19 cellular contexts compared by ENCODE assay signal in genomic region chr20:38001981-38002380, GRCh38. TPM values are rescaled to one million over a fixed set of nuclear protein-coding genes. Genes with fewer than 3 reads are reported as not detected.
A peak's percentile ranks its signal among the peaks of the same experiment; 100 is the strongest.
DNase-seq lines count a peak whose midpoint lies in the region; ATAC-seq and TF ChIP-seq lines count a peak whose summit lies in the region.
"Had no signal": no experiment of that assay in that cellular context is flagged by ENCODE, and none has a peak within 500 bp of the region (broad histone marks: within the 10 kb centered on the region; RNA-seq: fewer than 3 reads in every experiment).

No MANE protein-coding gene starts in this region.

- no peak overlapping the region for H3K23ac ChIP-seq in IMR-90 (ENCODE audit: low read depth, low read length)
- H3K23ac ChIP-seq in mesenchymal stem cell (ENCODE audit: low read length in 2 of 2), result no peak overlapping the region

- peak overlapping the region; percentile 28; the same call in 1 of the 2 replicates for H4K5ac ChIP-seq in IMR-90 (ENCODE audit: low read depth, low read length)

- peaks cover 18% of the 10 kb centered on the region for H3K4me1 ChIP-seq in IMR-90 (ENCODE audit: control insufficient read depth, insufficient read depth, low read length)
- H3K4me1 ChIP-seq in mesenchymal stem cell (ENCODE audit: control insufficient read depth, insufficient read depth, low read depth, low read length), result peaks cover 8% of the 10 kb centered on the region
- no peaks in the 10 kb centered on the region for H3K4me1 ChIP-seq in uterus

- H3K9me1 ChIP-seq in IMR-90 (ENCODE audit: insufficient read depth, low read length), result peaks cover 20% of the 10 kb centered on the region

- H3K18ac ChIP-seq in IMR-90 (ENCODE audit: low read depth, low read length) (peak overlapping the region; percentile 57), mesenchymal stem cell (ENCODE audit: low read depth in 1 of 2, low read length in 2 of 2) (peak overlapping the region in 1 of 2 experiments; percentile 16)

- intact Hi-C loops in IMR-90 (cut with micrococcal nuclease) (no loop called here), uterus (cut with DNase I; ENCODE audit: low total_unique reads) (no loop called here)

- TF ChIP-seq POLR2A in IMR-90 (IDR thresholded peaks at IDR 0.05; ENCODE audit: low read depth, low read length) (no peak), uterus (IDR thresholded peaks at IDR 0.05) (no peak)

- BruUV-seq in IMR-90 (replicated peaks; lab: Mats Ljungman, UMichigan), result no TSS peak

- H3K27me3 ChIP-seq in IMR-90 (ENCODE audit: control insufficient read depth, insufficient read depth, low read length) (no peaks in the 10 kb centered on the region), mesenchymal stem cell (ENCODE audit: control insufficient read depth in 1 of 2, insufficient read depth in 1 of 2, low read length in 2 of 2) (no peaks in the 10 kb centered on the region), uterus (no peaks in the 10 kb centered on the region)

- H3K27ac ChIP-seq in IMR-90 (ENCODE audit: insufficient read depth, low read length) (peak overlapping the region; percentile 77; the same call in 1 of the 2 replicates), mesenchymal stem cell (ENCODE audit: low read length, poor library complexity, severe bottlenecking) (no peak overlapping the region), uterus (no peak overlapping the region)

- H3K4me3 ChIP-seq in IMR-90 (ENCODE audit: insufficient read depth, low read depth, low read length) (no peak overlapping the region), mesenchymal stem cell (ENCODE audit: insufficient read depth in 1 of 2, low read depth in 1 of 2, low read length in 2 of 2) (no peak overlapping the region), uterus (no peak overlapping the region)

- peak overlapping the region; percentile 76 for H2BK5ac ChIP-seq in IMR-90 (ENCODE audit: low read depth, low read length, poor library complexity, severe bottlenecking)
- H2BK5ac ChIP-seq in mesenchymal stem cell (ENCODE audit: low read depth, low read length, poor library complexity, severe bottlenecking), result no peak overlapping the region

- peak overlapping the region; percentile 27 for H3K27ac Mint-ChIP-seq in activated T-cell treated with anti-CD3 and anti-CD28 coated beads, Interleukin-2, amount 50 U/mL, for 72 hours
- H3K27ac Mint-ChIP-seq: CD8-positive, alpha-beta T cell; dendritic cell treated with granulocyte-macrophage colony-stimulating factor and Interleukin-4, amounts not matched to agents 40 ng/mL and 50 ng/mL, for 4 days; type B pancreatic cell had no signal

- in situ Hi-C loops in IMR-90 (cut with MboI; ENCODE audit: low sequenced_read_pairs), result no loop called here

- dilution Hi-C loops in IMR-90 (cut with HindIII; ENCODE audit: low sequenced_read_pairs, unreplicated experiment), result no loop called here

- H3K14ac ChIP-seq in IMR-90 (replicated peaks; ENCODE audit: low read depth, low read length) (no peak overlapping the region), mesenchymal stem cell (ENCODE audit: low read length in 2 of 2) (no peak overlapping the region)

- H3K36me3 ChIP-seq in IMR-90 (ENCODE audit: control insufficient read depth, insufficient read depth, low read length) (peaks cover 19% of the 10 kb centered on the region), mesenchymal stem cell (ENCODE audit: control insufficient read depth in 1 of 2, insufficient read depth in 2 of 2, low read depth in 1 of 2, low read length in 2 of 2) (peaks cover 24 to 64% of the 10 kb centered on the region in 2 experiments), uterus (no peaks in the 10 kb centered on the region)

- no peaks in the 10 kb centered on the region for H3K9me3 Mint-ChIP-seq in activated T-cell treated with anti-CD3 and anti-CD28 coated beads, Interleukin-2, amount 50 U/mL, for 72 hours
- H3K9me3 Mint-ChIP-seq in activated T-cell treated with anti-CD3 and anti-CD28 coated beads, Interleukin-2, amount 50 U/mL, for 4 hours, result no peaks in the 10 kb centered on the region
- H3K9me3 Mint-ChIP-seq: CD8-positive, alpha-beta T cell; dendritic cell treated with granulocyte-macrophage colony-stimulating factor and Interleukin-4, amounts not matched to agents 40 ng/mL and 50 ng/mL, for 4 days; type B pancreatic cell had no signal

- H4K91ac ChIP-seq in IMR-90 (ENCODE audit: insufficient read depth, low read depth, low read length), result no peak overlapping the region
- H4K91ac ChIP-seq in mesenchymal stem cell (ENCODE audit: low read length), result peak overlapping the region; percentile 11

- WGBS in IMR-90 (ENCODE audit: extremely low coverage in 2 of 2, insufficient read length in 1 of 2), 2 experiments, result no CpG with 5 or more reads among the region's 4 CpGs
- WGBS in mesenchymal stem cell, result no CpG with 5 or more reads among the region's 4 CpGs

- no peak overlapping the region for H3K4me3 Mint-ChIP-seq in activated T-cell treated with anti-CD3 and anti-CD28 coated beads, Interleukin-2, amount 50 U/mL, for 72 hours
- H3K4me3 Mint-ChIP-seq in activated T-cell treated with anti-CD3 and anti-CD28 coated beads, Interleukin-2, amount 50 U/mL, for 4 hours, result no peak overlapping the region
- H3K4me3 Mint-ChIP-seq: CD8-positive, alpha-beta T cell; dendritic cell treated with granulocyte-macrophage colony-stimulating factor and Interleukin-4, amounts not matched to agents 40 ng/mL and 50 ng/mL, for 4 days; type B pancreatic cell had no signal

- TF ChIP-seq RAD21 in IMR-90 (IDR thresholded peaks at IDR 0.05; ENCODE audit: low read length), result no peak

- peak; percentile 6 to 21 for ATAC-seq in activated T-cell treated with anti-CD3 and anti-CD28 coated beads, Interleukin-2, amount 50 U/mL, for 72 hours (replicated peaks in 1 of 2)
- ATAC-seq in activated T-cell treated with anti-CD3 and anti-CD28 coated beads, Interleukin-2, amount 50 U/mL, for 4 hours, result no peak
- peak; percentile 9; the same call in 1 of the 2 replicates for ATAC-seq in IMR-90 (ENCODE audit: low read depth)
- ATAC-seq in GM21515 (IDR thresholded peaks at IDR 0.05; ENCODE audit: unreplicated experiment), result no peak
- ATAC-seq in GM19351 (IDR thresholded peaks at IDR 0.05; ENCODE audit: unreplicated experiment), result no peak
- ATAC-seq: CD8-positive, alpha-beta T cell; left lobe of liver; sciatic nerve had no signal

- H3K4ac ChIP-seq in IMR-90 (ENCODE audit: low read depth, low read length), result peak overlapping the region; percentile 45; the same call in 1 of the 2 replicates
- H3K4ac ChIP-seq in mesenchymal stem cell (ENCODE audit: low read depth in 1 of 2, low read length in 2 of 2), result peak overlapping the region in 1 of 2 experiments; percentile 13

- no peak overlapping the region for H2AK9ac ChIP-seq in IMR-90 (replicated peaks; ENCODE audit: low read depth, low read length, poor library complexity)

- H3K9me3 ChIP-seq in IMR-90 (ENCODE audit: control insufficient read depth, insufficient read depth, low read length), result no peaks in the 10 kb centered on the region
- no peaks in the 10 kb centered on the region for H3K9me3 ChIP-seq in mesenchymal stem cell (ENCODE audit: control insufficient read depth, low read length)
- no peaks in the 10 kb centered on the region for H3K9me3 ChIP-seq in uterus

- POLR2A ChIA-PET in IMR-90 (lab: Charles Lee; ENCODE audit: unreplicated experiment), result interaction anchor here (0.6 kb wide), 1 partner anchor 158 kb away, joined by 3 read pairs; no protein-coding TSS in a partner anchor

- peak overlapping the region in 1 of 2 experiments; percentile 64 for H2BK12ac ChIP-seq in mesenchymal stem cell (ENCODE audit: low read length in 2 of 2)

- H3K4me2 ChIP-seq in IMR-90 (ENCODE audit: low read depth, low read length), result no peak overlapping the region
- no peak overlapping the region for H3K4me2 ChIP-seq in mesenchymal stem cell (ENCODE audit: low read length, poor library complexity, severe bottlenecking)

- no peak overlapping the region for H2BK20ac ChIP-seq in IMR-90 (ENCODE audit: low read depth, low read length)

- H4K20me1 ChIP-seq in IMR-90 (ENCODE audit: insufficient read depth, low read length), result peaks cover 15% of the 10 kb centered on the region

- CTCF ChIA-PET in IMR-90 (lab: Yijun Ruan, JAX), result interaction anchor here (0.9 kb wide), 1 partner anchor 438 kb away, joined by 3 read pairs; no protein-coding TSS in a partner anchor

- H3K36me3 Mint-ChIP-seq in activated T-cell treated with anti-CD3 and anti-CD28 coated beads, Interleukin-2, amount 50 U/mL, for 72 hours (ENCODE audit: insufficient read depth in 2 of 2), result peaks cover 16 to 46% of the 10 kb centered on the region in 2 donors
- peaks cover 51% of the 10 kb centered on the region for H3K36me3 Mint-ChIP-seq in activated T-cell treated with anti-CD3 and anti-CD28 coated beads, Interleukin-2, amount 50 U/mL, for 4 hours (ENCODE audit: insufficient read depth)

- H4K8ac ChIP-seq in IMR-90 (ENCODE audit: low read depth in 2 of 2, low read length in 2 of 2) (no peak overlapping the region; a peak in 1 of 4 replicates), mesenchymal stem cell (ENCODE audit: low read length) (no peak overlapping the region)

- H3K56ac ChIP-seq in IMR-90 (ENCODE audit: extremely low read depth, insufficient read depth, low read length), result no peak overlapping the region

- H2AFZ ChIP-seq in IMR-90 (replicated peaks; ENCODE audit: low read length, poor library complexity) (no peak overlapping the region), mesenchymal stem cell (ENCODE audit: low read depth, low read length) (no peak overlapping the region)

- no peaks in the 10 kb centered on the region for H3K27me3 Mint-ChIP-seq in activated T-cell treated with anti-CD3 and anti-CD28 coated beads, Interleukin-2, amount 50 U/mL, for 72 hours (ENCODE audit: low read depth)
- no peaks in the 10 kb centered on the region for H3K27me3 Mint-ChIP-seq in activated T-cell treated with anti-CD3 and anti-CD28 coated beads, Interleukin-2, amount 50 U/mL, for 4 hours (ENCODE audit: low read depth)
- H3K27me3 Mint-ChIP-seq: dendritic cell treated with granulocyte-macrophage colony-stimulating factor and Interleukin-4, amounts not matched to agents 40 ng/mL and 50 ng/mL, for 4 days; type B pancreatic cell had no signal

- peak in 1 of 2 donors; percentile 14 for DNase-seq in activated T-cell treated with anti-CD3 and anti-CD28 coated beads, Interleukin-2, amount 50 U/mL, for 72 hours
- DNase-seq in activated T-cell treated with anti-CD3 and anti-CD28 coated beads, Interleukin-2, amount 50 U/mL, for 4 hours, result no peak
- DNase-seq in IMR-90 (peak; percentile 51), amniotic epithelial cell (ENCODE audit: low read depth) (peak; percentile 56), mesenchymal stem cell (peak; percentile 42), uterus (no peak)
- DNase-seq: activated naive CD4-positive, alpha-beta T cell treated with Interleukin-2 at 50 U/mL for 16 hours; CD8-positive, alpha-beta T cell; DMS53; NCI-H2081 treated with DMSO at 0.1 percent for 48 hours; NCI-H524 treated with DMSO at 0.1 percent for 48 hours; Right ventricle myocardium superior; stimulated activated naive CD8-positive, alpha-beta T cell treated with anti-CD3 and anti-CD28 coated beads, Interleukin-15, Interleukin-2, amounts not matched to agents 100 U/mL and 50 U/mL, for 24 hours had no signal

- H2BK120ac ChIP-seq in IMR-90 (ENCODE audit: low read depth, low read length), result peak overlapping the region; percentile 32; the same call in 1 of the 2 replicates
- H2BK120ac ChIP-seq in mesenchymal stem cell (ENCODE audit: low read depth, low read length), result no peak overlapping the region

- peak overlapping the region; percentile 23; the same call in 1 of the 2 replicates for H2AK5ac ChIP-seq in IMR-90 (ENCODE audit: low read depth, low read length)
- peak overlapping the region; percentile 27 for H2AK5ac ChIP-seq in mesenchymal stem cell (ENCODE audit: low read length, severe bottlenecking)

- H3K79me1 ChIP-seq in IMR-90 (ENCODE audit: low read depth in 1 of 2, low read length in 2 of 2) (peaks cover 13 to 28% of the 10 kb centered on the region in 2 experiments), mesenchymal stem cell (replicated peaks; ENCODE audit: low read length, poor library complexity, severe bottlenecking) (peaks cover 17% of the 10 kb centered on the region)

- no peak for TF ChIP-seq CTCF in IMR-90 (conservative IDR thresholded peaks at IDR 0.05; ENCODE audit: low read depth, low read length)
- TF ChIP-seq CTCF in uterus (IDR thresholded peaks at IDR 0.05), result no peak

- H3K9ac ChIP-seq in IMR-90 (ENCODE audit: low read depth, low read length) (no peak overlapping the region), mesenchymal stem cell (ENCODE audit: low read length) (no peak overlapping the region)

- H2BK15ac ChIP-seq in IMR-90 (ENCODE audit: low read depth, low read length) (no peak overlapping the region), mesenchymal stem cell (ENCODE audit: low read depth, poor library complexity, severe bottlenecking) (peak overlapping the region; percentile 60)

- H3K4me1 Mint-ChIP-seq in activated T-cell treated with anti-CD3 and anti-CD28 coated beads, Interleukin-2, amount 50 U/mL, for 72 hours (ENCODE audit: low read depth), result peaks cover 55% of the 10 kb centered on the region
- peaks cover 25% of the 10 kb centered on the region for H3K4me1 Mint-ChIP-seq in activated T-cell treated with anti-CD3 and anti-CD28 coated beads, Interleukin-2, amount 50 U/mL, for 4 hours (ENCODE audit: low read depth)

RNA-seq across cellular contexts. Expression of gene TTI1, which starts 31.3 kb away (rescaled TPM):
- 10 to 100 TPM; 25.8 to 26.6 TPM for total RNA-seq in activated T-cell treated with anti-CD3 and anti-CD28 coated beads, Interleukin-2, amount 50 U/mL, for 72 hours
- 10 to 100 TPM; 31.3 to 35.5 (median 35.0) TPM for total RNA-seq in activated T-cell treated with anti-CD3 and anti-CD28 coated beads, Interleukin-2, amount 50 U/mL, for 4 hours
- total RNA-seq in IMR-90 (2012; rRNA removed) (16.9 and 17.6 TPM in 2 replicates), uterus (10 to 100 TPM in 3 of 4 donors, 1 to 10 TPM in 1; 5.3 to 33.2 (median 24.4) TPM)
- polyA plus RNA-seq in IMR-90 (2012; rRNA removed), result 12.5 and 13.4 TPM in 2 replicates
- 4.6 and 6.4 TPM in 2 replicates for polyA plus RNA-seq in IMR-90 (2012; cell fraction: cytosol; rRNA removed)
- polyA plus RNA-seq in IMR-90 (2012; cell fraction: nucleus; rRNA removed; ENCODE audit: low replicate concordance), result 10.3 and 11.0 TPM in 2 replicates
- polyA plus RNA-seq in mesenchymal stem cell (2013, experiment 1 of 2), result 7.0 TPM
- 6.9 TPM for polyA plus RNA-seq in mesenchymal stem cell (2013, experiment 2 of 2)

RNA-seq across cellular contexts. Expression of gene RPRD1B, which starts 31.6 kb away (rescaled TPM):
- total RNA-seq in activated T-cell treated with anti-CD3 and anti-CD28 coated beads, Interleukin-2, amount 50 U/mL, for 72 hours, result 10 to 100 TPM; 33.3 to 52.3 TPM
- total RNA-seq in activated T-cell treated with anti-CD3 and anti-CD28 coated beads, Interleukin-2, amount 50 U/mL, for 4 hours, result 10 to 100 TPM; 38.6 to 40.4 (median 39.6) TPM
- total RNA-seq in IMR-90 (2012; rRNA removed) (8.4 and 9.2 TPM in 2 replicates), uterus (10 to 100 TPM in 3 of 4 donors, 1 to 10 TPM in 1; 7.9 to 71.3 (median 26.1) TPM)
- 7.8 and 9.9 TPM in 2 replicates for polyA plus RNA-seq in IMR-90 (2012; rRNA removed)
- 3.4 and 3.9 TPM in 2 replicates for polyA plus RNA-seq in IMR-90 (2012; cell fraction: cytosol; rRNA removed)
- polyA plus RNA-seq in IMR-90 (2012; cell fraction: nucleus; rRNA removed; ENCODE audit: low replicate concordance), result 5.4 and 21.8 TPM in 2 replicates
- polyA plus RNA-seq in mesenchymal stem cell (2013, experiment 1 of 2), result 26.4 TPM
- polyA plus RNA-seq in mesenchymal stem cell (2013, experiment 2 of 2), result 25.9 TPM

Comparison
In these comparisons a context has a peak if more than half of its experiments do, and no peak if none do; other contexts are left out.
1. ATAC-seq: peak in activated T-cell treated with anti-CD3 and anti-CD28 coated beads, Interleukin-2, amount 50 U/mL, for 72 hours (2 of 2) and IMR-90 (single experiment); none in activated T-cell treated with anti-CD3 and anti-CD28 coated beads, Interleukin-2, amount 50 U/mL, for 4 hours (0 of 2), GM21515 (single experiment) and GM19351 (single experiment).
2. DNase-seq: peak in IMR-90 (single experiment), amniotic epithelial cell (single experiment) and mesenchymal stem cell (single experiment); none in activated T-cell treated with anti-CD3 and anti-CD28 coated beads, Interleukin-2, amount 50 U/mL, for 4 hours (single experiment) and uterus (0 of 2).